ENCODE assay signal across 9 cellular contexts in the genomic region with DNA sequence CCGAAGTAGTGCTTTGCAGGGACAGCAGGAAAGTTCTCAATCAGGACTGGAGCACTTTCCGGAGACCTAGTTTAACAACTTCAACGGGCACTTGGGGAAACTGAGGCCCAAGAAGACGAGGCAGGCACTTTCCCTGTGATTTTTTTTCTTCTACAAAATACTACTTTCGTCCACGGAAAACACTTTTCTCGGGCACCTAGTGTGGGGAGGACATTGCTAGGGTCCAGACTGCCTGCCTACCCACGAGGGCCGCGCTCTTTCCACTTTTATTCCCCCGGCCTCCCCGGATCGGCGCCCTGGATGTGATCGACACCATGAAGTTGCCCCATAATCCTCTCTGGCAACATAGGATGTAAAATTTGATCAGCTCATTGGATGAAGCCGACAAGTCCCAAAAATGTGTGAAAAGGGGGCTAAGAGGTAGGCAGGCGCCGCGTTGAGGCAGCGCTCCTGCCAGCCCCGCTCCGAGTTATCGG.
A peak's percentile ranks its signal among the peaks of the same experiment; 100 is the strongest.
DNase-seq lines count a peak whose midpoint lies in the region; ATAC-seq and TF ChIP-seq lines count a peak whose summit lies in the region.
"Had no signal": no experiment of that assay in that cellular context is flagged by ENCODE, and none has a peak within 500 bp of the region (broad histone marks: within the 10 kb centered on the region; RNA-seq: fewer than 3 reads in every experiment).

No MANE protein-coding gene starts in this region.

- no peak for DNase-seq in activated naive CD4-positive, alpha-beta T cell treated with anti-CD3 and anti-CD28 coated beads for 36 hours
- no peak for DNase-seq in activated naive CD4-positive, alpha-beta T cell treated with anti-CD3 and anti-CD28 coated beads, Interleukin-2, amount 50 U/mL, for 72 hours (ENCODE audit: low spot score in 2 of 2)
- no peak for DNase-seq in activated CD4-positive, alpha-beta memory T cell treated with anti-CD3 and anti-CD28 coated beads, Interleukin-2, amount 10 ng/mL, durations not matched to agents 7 days and 5 days
- DNase-seq in left kidney (ENCODE audit: low read depth, low spot score): peak; percentile 29
- no peak for DNase-seq in transverse colon
- no peak for DNase-seq in AG08396 (ENCODE audit: low spot score)

- no peaks in the 10 kb centered on the region for H3K4me1 Mint-ChIP-seq in activated naive CD4-positive, alpha-beta T cell treated with anti-CD3 and anti-CD28 coated beads for 36 hours (ENCODE audit: low read depth)
- peaks cover 3% of the 10 kb centered on the region for H3K4me1 Mint-ChIP-seq in activated CD4-positive, alpha-beta memory T cell treated with anti-CD3 and anti-CD28 coated beads, Interleukin-2, amount 10 ng/mL, durations not matched to agents 7 days and 5 days

- POLR2A ChIA-PET in activated CD4-positive, alpha-beta memory T cell treated with anti-CD3 and anti-CD28 coated beads, Interleukin-2, amount 10 ng/mL, durations not matched to agents 7 days and 5 days (lab: Charles Lee): no interaction called here

- TF ChIP-seq POLR2A in transverse colon (IDR thresholded peaks at IDR 0.05) (no peak), GM18505 (IDR thresholded peaks at IDR 0.05; ENCODE audit: borderline replicate concordance, extremely low read depth, insufficient read depth, insufficient read length) (no peak)

- H3K4me1 ChIP-seq in transverse colon: peaks cover 0 to 4% (median 0%) of the 10 kb centered on the region in 4 donors

- no peak for TF ChIP-seq CTCF in transverse colon (IDR thresholded peaks at IDR 0.05)

- H3K27me3 ChIP-seq in transverse colon: peaks cover 10% of the 10 kb centered on the region

- no peaks in the 10 kb centered on the region for H3K36me3 ChIP-seq in transverse colon

- H3K36me3 Mint-ChIP-seq in activated naive CD4-positive, alpha-beta T cell treated with anti-CD3 and anti-CD28 coated beads for 36 hours (ENCODE audit: low read depth): no peaks in the 10 kb centered on the region
- H3K36me3 Mint-ChIP-seq in activated naive CD4-positive, alpha-beta T cell treated with anti-CD3 and anti-CD28 coated beads, Interleukin-2, amount 50 U/mL, for 72 hours: peaks cover 0 to 5% of the 10 kb centered on the region in 2 donors
- H3K36me3 Mint-ChIP-seq in activated CD4-positive, alpha-beta memory T cell treated with anti-CD3 and anti-CD28 coated beads, Interleukin-2, amount 10 ng/mL, durations not matched to agents 7 days and 5 days (ENCODE audit: low read depth): no peaks in the 10 kb centered on the region

- H3K27ac Mint-ChIP-seq in activated naive CD4-positive, alpha-beta T cell treated with anti-CD3 and anti-CD28 coated beads for 36 hours: no peak overlapping the region
- H3K27ac Mint-ChIP-seq in activated naive CD4-positive, alpha-beta T cell treated with anti-CD3 and anti-CD28 coated beads, Interleukin-2, amount 50 U/mL, for 72 hours: no peak overlapping the region
- H3K27ac Mint-ChIP-seq in activated CD4-positive, alpha-beta memory T cell treated with anti-CD3 and anti-CD28 coated beads, Interleukin-2, amount 10 ng/mL, durations not matched to agents 7 days and 5 days: no peak overlapping the region

- peaks cover 10% of the 10 kb centered on the region for H3K27me3 Mint-ChIP-seq in activated naive CD4-positive, alpha-beta T cell treated with anti-CD3 and anti-CD28 coated beads for 36 hours (ENCODE audit: low read depth)
- H3K27me3 Mint-ChIP-seq in activated CD4-positive, alpha-beta memory T cell treated with anti-CD3 and anti-CD28 coated beads, Interleukin-2, amount 10 ng/mL, durations not matched to agents 7 days and 5 days: peaks cover 11% of the 10 kb centered on the region

- no peak for ATAC-seq in activated naive CD4-positive, alpha-beta T cell treated with anti-CD3 and anti-CD28 coated beads, Interleukin-2, amount 50 U/mL, for 72 hours
- no peak for ATAC-seq in HG02852 (IDR thresholded peaks at IDR 0.05; ENCODE audit: unreplicated experiment)
- no peak for ATAC-seq in GM18505 (IDR thresholded peaks at IDR 0.05; ENCODE audit: unreplicated experiment)

- intact Hi-C loops in activated naive CD4-positive, alpha-beta T cell treated with anti-CD3 and anti-CD28 coated beads for 36 hours (cut with micrococcal nuclease): no loop called here
- intact Hi-C loops in transverse colon (cut with DNase I; ENCODE audit: low total_unique reads): no loop called here

- no peak overlapping the region for H3K27ac ChIP-seq in transverse colon
- H3K27ac ChIP-seq: epithelial cell of prostate had no signal

- CTCF ChIA-PET in activated naive CD4-positive, alpha-beta T cell treated with anti-CD3 and anti-CD28 coated beads for 36 hours (lab: Charles Lee): no interaction called here
- CTCF ChIA-PET in activated CD4-positive, alpha-beta memory T cell treated with anti-CD3 and anti-CD28 coated beads, Interleukin-2, amount 10 ng/mL, durations not matched to agents 7 days and 5 days (lab: Charles Lee): no interaction called here

- in situ Hi-C loops in transverse colon (cut with MboI; ENCODE audit: low pct_ligation_motif_present in 1 of 4, low pct_unique_long_range_greater_than_20kb in 1 of 4, low sequenced_read_pairs in 3 of 4): no loop called here

- TF ChIP-seq EP300 in transverse colon (IDR thresholded peaks at IDR 0.05; ENCODE audit: low read depth): no peak

- WGBS in transverse colon (ENCODE audit: low coverage in 1 of 2), 2 donors: 62% methylated on average over 23 of the region's 23 CpGs; no CpG with 5 or more reads in 1 of the 2 donors

- no peaks in the 10 kb centered on the region for H3K9me3 Mint-ChIP-seq in activated naive CD4-positive, alpha-beta T cell treated with anti-CD3 and anti-CD28 coated beads for 36 hours
- H3K9me3 Mint-ChIP-seq in activated naive CD4-positive, alpha-beta T cell treated with anti-CD3 and anti-CD28 coated beads, Interleukin-2, amount 50 U/mL, for 72 hours: no peaks in the 10 kb centered on the region
- no peaks in the 10 kb centered on the region for H3K9me3 Mint-ChIP-seq in activated CD4-positive, alpha-beta memory T cell treated with anti-CD3 and anti-CD28 coated beads, Interleukin-2, amount 10 ng/mL, durations not matched to agents 7 days and 5 days

- peak overlapping the region in 3 of 4 donors; percentile 16 to 40 (median 26) for H3K4me3 ChIP-seq in transverse colon

- peak overlapping the region; percentile 49 for H3K4me3 Mint-ChIP-seq in activated naive CD4-positive, alpha-beta T cell treated with anti-CD3 and anti-CD28 coated beads for 36 hours
- peak overlapping the region; percentile 21 for H3K4me3 Mint-ChIP-seq in activated CD4-positive, alpha-beta memory T cell treated with anti-CD3 and anti-CD28 coated beads, Interleukin-2, amount 10 ng/mL, durations not matched to agents 7 days and 5 days

- no peaks in the 10 kb centered on the region for H3K9me3 ChIP-seq in transverse colon
